In genomic region chr6:78810698-78811097, GRCh38 we compare ENCODE assay signal across 22 cellular contexts. TPM values are rescaled to one million over a fixed set of nuclear protein-coding genes. Genes with fewer than 3 reads are reported as not detected.
DNase-seq lines count a peak whose midpoint lies in the region; ATAC-seq and TF ChIP-seq lines count a peak whose summit lies in the region.
"Had no signal": no experiment of that assay in that cellular context is flagged by ENCODE, and none has a peak within 500 bp of the region (broad histone marks: within the 10 kb centered on the region; RNA-seq: fewer than 3 reads in every experiment).

No MANE protein-coding gene starts in this region.

- DNase-seq in HS-5 (ENCODE audit: low read depth) (peak; percentile 22), MCF 10A (ENCODE audit: unreplicated experiment) (peak; percentile 99), fibroblast of the aortic adventitia (ENCODE audit: low read depth) (peak; percentile 71), ureter (ENCODE audit: low spot score) (peak; percentile 51), hepatic stellate cell (ENCODE audit: low spot score) (no peak)
- DNase-seq: activated CD8-positive, alpha-beta memory T cell treated with anti-CD3 and anti-CD28 coated beads, Interleukin-2, amount 10 ng/mL, durations not matched to agents 7 days and 5 days; activated gamma-delta T cell; CD8-positive, alpha-beta memory T cell; DMS79 treated with DMSO at 0.1 percent for 48 hours; left ventricle myocardium superior; ovary; stimulated activated CD4-positive, alpha-beta T cell treated with anti-CD3 and anti-CD28 coated beads, Interleukin-4, amount 100 ng/mL, for 4 hours; T-helper 1 cell; thyroid gland had no signal

- no peak overlapping the region for H3K4me3 ChIP-seq in fibroblast of the aortic adventitia (ENCODE audit: low read depth, low read length)
- H3K4me3 ChIP-seq: ascending aorta, K562, ovary, skin epidermis, thyroid gland had no signal

- peaks cover 29% of the 10 kb centered on the region for H3K4me1 Mint-ChIP-seq in MCF 10A (ENCODE audit: insufficient read depth, unreplicated experiment)
- H3K4me1 Mint-ChIP-seq: activated CD8-positive, alpha-beta memory T cell treated with anti-CD3 and anti-CD28 coated beads, Interleukin-2, amount 10 ng/mL, durations not matched to agents 7 days and 5 days; CD8-positive, alpha-beta memory T cell; WTC11 had no signal

- no TSS peak for BruUV-seq in MCF 10A (replicated peaks; lab: Mats Ljungman, UMichigan)

- peaks cover 6% of the 10 kb centered on the region for H3K36me3 Mint-ChIP-seq in MCF 10A (ENCODE audit: insufficient read depth, unreplicated experiment)
- H3K36me3 Mint-ChIP-seq: activated CD8-positive, alpha-beta memory T cell treated with anti-CD3 and anti-CD28 coated beads, Interleukin-2, amount 10 ng/mL, durations not matched to agents 7 days and 5 days; CD8-positive, alpha-beta memory T cell; WTC11 had no signal

- ATAC-seq in HG03095 (IDR thresholded peaks at IDR 0.05; ENCODE audit: unreplicated experiment), result no peak
- ATAC-seq in GM19463 (IDR thresholded peaks at IDR 0.05; ENCODE audit: unreplicated experiment), result no peak
- ATAC-seq: activated CD8-positive, alpha-beta memory T cell treated with anti-CD3 and anti-CD28 coated beads, Interleukin-2, amount 10 ng/mL, durations not matched to agents 7 days and 5 days; left ventricle myocardium superior; Right ventricle myocardium inferior had no signal

- CTCF ChIA-PET in MCF 10A (lab: Yijun Ruan, JAX), result interaction anchor here (0.5 to 2.3 kb wide), 35 partner anchors 13 to 1346 kb away, joined by 3 to 15 read pairs (median 3); partner anchors contain the start of gene IRAK1BP1

- peak overlapping the region; percentile 8 for H3K4me3 Mint-ChIP-seq in MCF 10A (ENCODE audit: unreplicated experiment)
- H3K4me3 Mint-ChIP-seq: activated CD8-positive, alpha-beta memory T cell treated with anti-CD3 and anti-CD28 coated beads, Interleukin-2, amount 10 ng/mL, durations not matched to agents 7 days and 5 days; CD8-positive, alpha-beta memory T cell; dendritic cell treated with granulocyte-macrophage colony-stimulating factor and Interleukin-4, amounts not matched to agents 40 ng/mL and 50 ng/mL, for 4 days; WTC11 had no signal

- peak overlapping the region; percentile 85 for H3K27ac Mint-ChIP-seq in MCF 10A (ENCODE audit: low read depth, unreplicated experiment)
- H3K27ac Mint-ChIP-seq: activated CD8-positive, alpha-beta memory T cell treated with anti-CD3 and anti-CD28 coated beads, Interleukin-2, amount 10 ng/mL, durations not matched to agents 7 days and 5 days; dendritic cell treated with granulocyte-macrophage colony-stimulating factor and Interleukin-4, amounts not matched to agents 40 ng/mL and 50 ng/mL, for 4 days; WTC11 had no signal

- POLR2A ChIA-PET in MCF 10A (lab: Yijun Ruan, JAX), result interaction anchor here (0.6 to 1.4 kb wide), 15 partner anchors 33 to 1345 kb away, joined by 3 to 5 read pairs (median 3); partner anchors contain the start of gene IRAK1BP1

- no peak for TF ChIP-seq CTCF in MCF 10A (IDR thresholded peaks at IDR 0.05; ENCODE audit: unreplicated experiment)
- TF ChIP-seq CTCF in fibroblast of the aortic adventitia (IDR thresholded peaks at IDR 0.05; ENCODE audit: insufficient read depth, low read length), result no peak

- intact Hi-C loops in MCF 10A (cut with micrococcal nuclease), result loop anchor here (1.0 to 10.0 kb wide), 5 partner anchors 206 to 1186 kb away; no protein-coding TSS in a partner anchor

- no peaks in the 10 kb centered on the region for H3K27me3 Mint-ChIP-seq in MCF 10A (ENCODE audit: insufficient read depth, unreplicated experiment)
- H3K27me3 Mint-ChIP-seq: activated CD8-positive, alpha-beta memory T cell treated with anti-CD3 and anti-CD28 coated beads, Interleukin-2, amount 10 ng/mL, durations not matched to agents 7 days and 5 days; dendritic cell treated with granulocyte-macrophage colony-stimulating factor and Interleukin-4, amounts not matched to agents 40 ng/mL and 50 ng/mL, for 4 days had no signal

- H3K9me3 Mint-ChIP-seq in MCF 10A (ENCODE audit: unreplicated experiment), result peaks cover 22% of the 10 kb centered on the region
- H3K9me3 Mint-ChIP-seq: WTC11 had no signal

RNA-seq across cellular contexts. Expression of gene IRAK1BP1, which starts 56.7 kb away (rescaled TPM):
- total RNA-seq in MCF 10A (2022) (4.6 and 6.6 TPM in 2 replicates), fibroblast of the aortic adventitia (ENCODE audit: low replicate concordance) (6.5 and 7.9 TPM in 2 replicates), ureter (8.0 TPM)
